ENCODE assay signal across 9 cellular contexts in the genomic region with DNA sequence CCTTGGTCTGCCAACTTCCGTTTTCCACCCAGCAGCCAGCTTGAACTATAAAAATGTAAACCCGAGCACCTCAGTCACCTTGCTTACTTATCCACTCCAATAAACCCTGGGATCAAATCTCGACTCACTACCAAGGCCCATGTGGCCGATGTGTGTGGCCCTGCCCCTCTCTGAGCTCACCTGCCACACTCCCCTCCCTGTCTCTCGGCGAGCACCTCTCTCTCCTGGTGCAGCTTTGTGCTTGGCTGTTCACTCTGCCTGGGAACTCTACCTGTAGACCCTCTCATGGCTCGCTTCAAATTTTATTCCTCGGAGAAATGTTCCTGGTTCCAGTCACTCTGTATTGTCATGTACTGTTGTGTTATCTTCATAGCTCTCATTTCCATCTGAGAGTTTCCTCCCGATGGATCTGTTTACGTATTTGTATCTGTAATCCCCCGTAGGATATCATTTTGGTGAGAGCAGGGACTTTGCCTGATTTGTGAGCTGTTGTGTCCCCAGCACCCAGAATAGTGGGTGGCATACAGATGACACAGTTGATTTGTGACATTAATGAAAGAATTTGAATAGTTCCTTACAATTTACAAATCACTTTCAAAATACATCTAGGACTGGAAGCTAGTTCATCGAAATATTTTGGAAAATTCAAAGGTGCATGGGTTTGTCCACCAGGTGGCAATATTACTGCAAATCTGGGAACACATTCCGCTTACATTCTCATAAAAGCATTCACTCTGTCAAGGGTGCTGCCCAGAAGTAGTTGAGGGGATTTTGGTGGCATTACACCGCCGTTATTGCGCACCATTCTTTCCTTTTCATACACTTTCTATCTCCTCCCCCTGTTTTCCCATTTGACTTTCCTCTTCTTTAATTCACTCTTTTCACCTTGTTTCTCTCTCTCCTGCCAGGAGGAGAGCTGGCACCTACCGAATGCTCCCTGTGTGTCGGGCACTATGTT.
A peak's percentile ranks its signal among the peaks of the same experiment; 100 is the strongest.
DNase-seq lines count a peak whose midpoint lies in the region; ATAC-seq and TF ChIP-seq lines count a peak whose summit lies in the region.
"Had no signal": no experiment of that assay in that cellular context is flagged by ENCODE, and none has a peak within 500 bp of the region (broad histone marks: within the 10 kb centered on the region; RNA-seq: fewer than 3 reads in every experiment).

No MANE protein-coding gene starts in this region.

- H3K9me3 ChIP-seq in Panc1 (ENCODE audit: control insufficient read depth, insufficient read depth, low read depth, low read length) (no peaks in the 10 kb centered on the region), endodermal cell (ENCODE audit: control insufficient read depth, low read length) (no peaks in the 10 kb centered on the region), mucosa of descending colon (no peaks in the 10 kb centered on the region)
- no peaks in the 10 kb centered on the region for H3K9me3 ChIP-seq in CD8-positive, alpha-beta T cell (ENCODE audit: low read length)

- H3K36me3 ChIP-seq in Panc1 (ENCODE audit: control insufficient read depth, insufficient read depth, low read length) = no peaks in the 10 kb centered on the region
- H3K36me3 ChIP-seq in endodermal cell (ENCODE audit: control insufficient read depth, insufficient read depth, low read length) = no peaks in the 10 kb centered on the region
- H3K36me3 ChIP-seq in mucosa of descending colon (ENCODE audit: low read depth) = no peaks in the 10 kb centered on the region
- H3K36me3 ChIP-seq in CD8-positive, alpha-beta T cell (ENCODE audit: insufficient read depth, low read length) = no peaks in the 10 kb centered on the region

- H3K4me3 Mint-ChIP-seq in endodermal cell = no peak overlapping the region
- H3K4me3 Mint-ChIP-seq in activated CD4-positive, alpha-beta memory T cell treated with anti-CD3 and anti-CD28 coated beads for 36 hours = no peak overlapping the region
- no peak overlapping the region for H3K4me3 Mint-ChIP-seq in CD8-positive, alpha-beta T cell
- H3K4me3 Mint-ChIP-seq: activated B cell treated with CpG ODN at 0.5 μM for 24 hours had no signal

- H3K9ac ChIP-seq in endodermal cell (ENCODE audit: extremely low read depth, low read length, poor library complexity, severe bottlenecking) = no peak overlapping the region

- H3K4me3 ChIP-seq in Panc1 (ENCODE audit: low read depth in 2 of 2, low read length in 2 of 2) = peak overlapping the region; percentile 38 to 71
- no peak overlapping the region for H3K4me3 ChIP-seq in endodermal cell (ENCODE audit: low read length)
- H3K4me3 ChIP-seq in mucosa of descending colon = no peak overlapping the region
- H3K4me3 ChIP-seq in CD8-positive, alpha-beta T cell (ENCODE audit: low read depth, low read length) = no peak overlapping the region

- CTCF ChIA-PET in Panc1 (lab: Charles Lee) = interaction anchor here (0.6 to 2.4 kb wide), 10 partner anchors 9 to 1219 kb away, joined by 3 to 19 read pairs (median 4); no protein-coding TSS in a partner anchor
- CTCF ChIA-PET in activated CD4-positive, alpha-beta memory T cell treated with anti-CD3 and anti-CD28 coated beads for 36 hours (lab: Charles Lee) = interaction anchor here (0.7 to 3.4 kb wide), 13 partner anchors 10 to 781 kb away, joined by 3 to 66 read pairs (median 6); no protein-coding TSS in a partner anchor
- CTCF ChIA-PET in CD8-positive, alpha-beta T cell (lab: Charles Lee) = interaction anchor here (0.6 to 4.0 kb wide), 16 partner anchors 9 to 782 kb away, joined by 3 to 20 read pairs (median 4); no protein-coding TSS in a partner anchor

- no peaks in the 10 kb centered on the region for H3K27me3 Mint-ChIP-seq in endodermal cell (ENCODE audit: insufficient read depth)
- H3K27me3 Mint-ChIP-seq in activated CD4-positive, alpha-beta memory T cell treated with anti-CD3 and anti-CD28 coated beads for 36 hours = peaks cover 2% of the 10 kb centered on the region
- peaks cover 7% of the 10 kb centered on the region for H3K27me3 Mint-ChIP-seq in CD8-positive, alpha-beta T cell (ENCODE audit: low read depth)

- H3K27me3 ChIP-seq in Panc1 (ENCODE audit: control insufficient read depth, insufficient read depth, low read length) (no peaks in the 10 kb centered on the region), endodermal cell (ENCODE audit: control insufficient read depth, insufficient read depth, low read length, poor library complexity, severe bottlenecking) (no peaks in the 10 kb centered on the region)
- H3K27me3 ChIP-seq in CD8-positive, alpha-beta T cell (ENCODE audit: insufficient read depth, low read length) = no peaks in the 10 kb centered on the region

- no peak overlapping the region for H3K27ac Mint-ChIP-seq in endodermal cell
- no peak overlapping the region for H3K27ac Mint-ChIP-seq in activated CD4-positive, alpha-beta memory T cell treated with anti-CD3 and anti-CD28 coated beads for 36 hours
- H3K27ac Mint-ChIP-seq in CD8-positive, alpha-beta T cell = no peak overlapping the region
- H3K27ac Mint-ChIP-seq: activated B cell treated with CpG ODN at 0.5 μM for 24 hours had no signal

- in situ Hi-C loops in Panc1 (cut with HindIII; ENCODE audit: low pct_unique_long_range_greater_than_20kb, low sequenced_read_pairs) = no loop called here

- DNase-seq in EH (ENCODE audit: low read depth) (peak; percentile 77), HuH-7.5 (ENCODE audit: low spot score) (peak; percentile 55), Panc1 (ENCODE audit: low read depth, low spot score) (peak; percentile 54), endodermal cell (peak; percentile 69), mucosa of descending colon (peak in 1 of 3 donors; percentile 50)
- DNase-seq in activated CD4-positive, alpha-beta memory T cell treated with anti-CD3 and anti-CD28 coated beads for 36 hours = no peak
- no peak for DNase-seq in CD8-positive, alpha-beta T cell
- DNase-seq: activated B cell treated with CpG ODN at 0.5 μM for 24 hours had no signal

- H3K36me3 Mint-ChIP-seq in endodermal cell (ENCODE audit: low read depth) = no peaks in the 10 kb centered on the region
- no peaks in the 10 kb centered on the region for H3K36me3 Mint-ChIP-seq in activated CD4-positive, alpha-beta memory T cell treated with anti-CD3 and anti-CD28 coated beads for 36 hours
- H3K36me3 Mint-ChIP-seq in CD8-positive, alpha-beta T cell = no peaks in the 10 kb centered on the region

- intact Hi-C loops in Panc1 (cut with micrococcal nuclease; ENCODE audit: unreplicated experiment) = loop anchor here (2.0 kb wide), 1 partner anchor 311 kb away; no protein-coding TSS in a partner anchor
- intact Hi-C loops in mucosa of descending colon (cut with DNase I, micrococcal nuclease) = no loop called here
- intact Hi-C loops in activated CD4-positive, alpha-beta memory T cell treated with anti-CD3 and anti-CD28 coated beads for 36 hours (cut with micrococcal nuclease) = no loop called here
- intact Hi-C loops in CD8-positive, alpha-beta T cell (cut with DNase I, micrococcal nuclease) = loop anchor here in 1 of 2 experiments (5.0 kb wide), 1 partner anchor 782 kb away; no protein-coding TSS in a partner anchor

- ATAC-seq in Panc1 = peak; percentile 79
- peak; percentile 70 for ATAC-seq in mucosa of descending colon
- no peak for ATAC-seq in HG03196 (IDR thresholded peaks at IDR 0.05; ENCODE audit: unreplicated experiment)
- no peak for ATAC-seq in CD8-positive, alpha-beta T cell

- no peaks in the 10 kb centered on the region for H3K9me3 Mint-ChIP-seq in endodermal cell
- no peaks in the 10 kb centered on the region for H3K9me3 Mint-ChIP-seq in activated CD4-positive, alpha-beta memory T cell treated with anti-CD3 and anti-CD28 coated beads for 36 hours
- H3K9me3 Mint-ChIP-seq in CD8-positive, alpha-beta T cell = no peaks in the 10 kb centered on the region
- H3K9me3 Mint-ChIP-seq: activated B cell treated with CpG ODN at 0.5 μM for 24 hours had no signal

- no TSS peak for BruUV-seq in Panc1 (replicated peaks; lab: Mats Ljungman, UMichigan)

- POLR2A ChIA-PET in Panc1 (lab: Charles Lee) = interaction anchor here (0.6 to 0.8 kb wide), 3 partner anchors 207 to 212 kb away, joined by 3 to 8 read pairs (median 4); partner anchors contain the start of gene ARHGAP29
- POLR2A ChIA-PET in activated CD4-positive, alpha-beta memory T cell treated with anti-CD3 and anti-CD28 coated beads for 36 hours (lab: Charles Lee) = no interaction called here
- POLR2A ChIA-PET in CD8-positive, alpha-beta T cell (lab: Charles Lee) = no interaction called here

- peaks cover 12% of the 10 kb centered on the region for H3K4me1 Mint-ChIP-seq in endodermal cell
- no peaks in the 10 kb centered on the region for H3K4me1 Mint-ChIP-seq in activated CD4-positive, alpha-beta memory T cell treated with anti-CD3 and anti-CD28 coated beads for 36 hours (ENCODE audit: low read depth)
- H3K4me1 Mint-ChIP-seq in CD8-positive, alpha-beta T cell (ENCODE audit: low read depth) = no peaks in the 10 kb centered on the region
- H3K4me1 Mint-ChIP-seq: activated B cell treated with CpG ODN at 0.5 μM for 24 hours had no signal

- TF ChIP-seq CTCF in Panc1 (IDR thresholded peaks at IDR 0.05) (peak; percentile 77), endodermal cell (conservative IDR thresholded peaks at IDR 0.05) (peak; percentile 93), mucosa of descending colon (IDR thresholded peaks at IDR 0.05) (peak; percentile 65)
- no peak for TF ChIP-seq CTCF in CD8-positive, alpha-beta T cell (IDR thresholded peaks at IDR 0.05)

- peaks cover 27% of the 10 kb centered on the region for H3K4me1 ChIP-seq in Panc1 (ENCODE audit: control insufficient read depth, insufficient read depth, low read length)
- H3K4me1 ChIP-seq in endodermal cell (ENCODE audit: control insufficient read depth, insufficient read depth, low read length) = no peaks in the 10 kb centered on the region
- no peaks in the 10 kb centered on the region for H3K4me1 ChIP-seq in mucosa of descending colon (ENCODE audit: low read depth)
- no peaks in the 10 kb centered on the region for H3K4me1 ChIP-seq in CD8-positive, alpha-beta T cell (ENCODE audit: insufficient read depth, low read length)

- H3K27ac ChIP-seq in Panc1 (ENCODE audit: low read length) (peak overlapping the region; percentile 88), endodermal cell (ENCODE audit: low read depth, low read length) (no peak overlapping the region)
- H3K27ac ChIP-seq in CD8-positive, alpha-beta T cell (ENCODE audit: low read depth, low read length) = no peak overlapping the region

- WGBS in endodermal cell (ENCODE audit: insufficient coverage in 1 of 2, insufficient read length in 1 of 2), 2 experiments = 82 to 84% methylated on average over 14 to 18 of the region's 18 CpGs

Comparison
In these comparisons a context has a peak if more than half of its experiments do, and no peak if none do; other contexts are left out.
1. DNase-seq: peak in EH (single experiment), HuH-7.5 (single experiment), Panc1 (single experiment) and endodermal cell (single experiment); none in activated CD4-positive, alpha-beta memory T cell treated with anti-CD3 and anti-CD28 coated beads for 36 hours (single experiment) and CD8-positive, alpha-beta T cell (0 of 7).
2. ATAC-seq: peak in Panc1 (single experiment) and mucosa of descending colon (single experiment); none in HG03196 (single experiment) and CD8-positive, alpha-beta T cell (single experiment).
3. H3K4me3 ChIP-seq: peak in Panc1 (2 of 2); none in endodermal cell (single experiment), mucosa of descending colon (single experiment) and CD8-positive, alpha-beta T cell (single experiment).